Comparison of ENCODE assay signal across 25 cellular contexts in the genomic region with DNA sequence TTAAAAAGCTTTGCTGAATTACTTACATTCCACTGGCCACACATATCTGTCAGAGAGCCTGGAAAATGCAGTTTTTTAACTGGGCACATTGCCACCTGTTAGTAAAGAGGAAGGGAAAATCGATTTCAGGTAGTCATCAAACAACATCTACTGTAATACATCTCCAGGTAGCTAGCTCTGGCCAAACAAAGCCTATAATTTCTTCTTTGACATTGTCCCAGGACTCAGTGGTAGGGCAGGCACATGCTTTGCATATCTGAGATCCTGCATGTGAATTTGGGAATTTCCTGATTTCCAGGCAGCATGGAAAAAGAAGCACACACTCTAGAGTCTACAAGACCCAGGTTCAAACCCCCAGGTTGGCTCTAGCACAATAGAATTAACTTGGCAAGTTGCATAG.
"Had no signal": no experiment of that assay in that cellular context is flagged by ENCODE, and none has a peak within 500 bp of the region (broad histone marks: within the 10 kb centered on the region; RNA-seq: fewer than 3 reads in every experiment).

No MANE protein-coding gene starts in this region.

- H3K4me1 Mint-ChIP-seq: activated naive CD4-positive, alpha-beta T cell treated with anti-CD3 and anti-CD28 coated beads, Interleukin-2, amount 10 ng/mL, durations not matched to agents 7 days and 5 days; natural killer cell; stimulated activated memory B cell treated with anti-CD40 and anti-IgM and Interleukin-4, amounts not matched to agents 10 μg/mL and 1 μg/mL and 100 μg/mL, for 72 hours had no signal

- H3K4me1 ChIP-seq: breast epithelium, heart left ventricle, right atrium auricular region, stomach, thyroid gland, upper lobe of right lung had no signal

- H3K4me3 Mint-ChIP-seq: activated naive CD4-positive, alpha-beta T cell treated with anti-CD3 and anti-CD28 coated beads, Interleukin-2, amount 10 ng/mL, durations not matched to agents 7 days and 5 days; natural killer cell; neural progenitor cell; stimulated activated memory B cell treated with anti-CD40 and anti-IgM and Interleukin-4, amounts not matched to agents 10 μg/mL and 1 μg/mL and 100 μg/mL, for 72 hours had no signal

- H3K36me3 Mint-ChIP-seq: activated naive CD4-positive, alpha-beta T cell treated with anti-CD3 and anti-CD28 coated beads, Interleukin-2, amount 10 ng/mL, durations not matched to agents 7 days and 5 days; natural killer cell; neural progenitor cell; stimulated activated memory B cell treated with anti-CD40 and anti-IgM and Interleukin-4, amounts not matched to agents 10 μg/mL and 1 μg/mL and 100 μg/mL, for 72 hours had no signal

- H3K27ac ChIP-seq: breast epithelium, heart left ventricle, neural progenitor cell, right atrium auricular region, stomach, thyroid gland, upper lobe of right lung had no signal

- H3K9me3 Mint-ChIP-seq: neural progenitor cell had no signal

- H3K4me3 ChIP-seq: breast epithelium, heart left ventricle, neural progenitor cell, right atrium auricular region, smooth muscle cell, stomach, thyroid gland, upper lobe of right lung had no signal

- DNase-seq: activated CD4-positive, alpha-beta T cell treated with anti-CD3 and anti-CD28 coated beads for 4 hours; activated CD4-positive, alpha-beta T cell treated with anti-CD3 and anti-CD28 coated beads, Interleukin-2, amount 50 U/mL, for 48 hours; activated CD8-positive, alpha-beta memory T cell treated with anti-CD3 and anti-CD28 coated beads for 24 hours; activated gamma-delta T cell; activated naive CD4-positive, alpha-beta T cell treated with anti-CD3 and anti-CD28 coated beads, Interleukin-2, amount 10 ng/mL, durations not matched to agents 7 days and 5 days; amniotic stem cell; central memory CD4-positive, alpha-beta T cell; heart left ventricle; hypothalamus; midbrain; natural killer cell; occipital lobe; stimulated activated CD4-positive, alpha-beta T cell treated with anti-CD3 and anti-CD28 coated beads, Interleukin-1b, Interleukin-23, amount 100 ng/mL, for 48 hours; stimulated activated CD4-positive, alpha-beta T cell treated with anti-CD3 and anti-CD28 coated beads, Interleukin-4, amount 100 ng/mL, for 4 hours; stimulated activated CD8-positive, alpha-beta memory T cell treated with anti-CD3 and anti-CD28 coated beads, Interleukin-4, amount 100 ng/mL, for 48 hours; stomach; thyroid gland; upper lobe of right lung had no signal

- H3K36me3 ChIP-seq: breast epithelium, heart left ventricle, neural progenitor cell, right atrium auricular region, stomach, thyroid gland, upper lobe of right lung had no signal

- ATAC-seq: heart left ventricle; natural killer cell; stimulated activated memory B cell treated with anti-CD40 and anti-IgM and Interleukin-4, amounts not matched to agents 10 μg/mL and 1 μg/mL and 100 μg/mL, for 72 hours; upper lobe of right lung had no signal

- H3K27me3 Mint-ChIP-seq: activated naive CD4-positive, alpha-beta T cell treated with anti-CD3 and anti-CD28 coated beads, Interleukin-2, amount 10 ng/mL, durations not matched to agents 7 days and 5 days; stimulated activated memory B cell treated with anti-CD40 and anti-IgM and Interleukin-4, amounts not matched to agents 10 μg/mL and 1 μg/mL and 100 μg/mL, for 72 hours had no signal

- H3K9me3 ChIP-seq: thyroid gland, upper lobe of right lung had no signal

- FAIRE-seq: astrocyte, endothelial cell of umbilical vein had no signal

- H3K27ac Mint-ChIP-seq: activated naive CD4-positive, alpha-beta T cell treated with anti-CD3 and anti-CD28 coated beads, Interleukin-2, amount 10 ng/mL, durations not matched to agents 7 days and 5 days; natural killer cell; neural progenitor cell; stimulated activated memory B cell treated with anti-CD40 and anti-IgM and Interleukin-4, amounts not matched to agents 10 μg/mL and 1 μg/mL and 100 μg/mL, for 72 hours had no signal

- H3K27me3 ChIP-seq: breast epithelium, heart left ventricle, neural progenitor cell, right atrium auricular region, stomach, thyroid gland, upper lobe of right lung had no signal
